ENCODE assay signal across 20 cellular contexts in the genomic region with DNA sequence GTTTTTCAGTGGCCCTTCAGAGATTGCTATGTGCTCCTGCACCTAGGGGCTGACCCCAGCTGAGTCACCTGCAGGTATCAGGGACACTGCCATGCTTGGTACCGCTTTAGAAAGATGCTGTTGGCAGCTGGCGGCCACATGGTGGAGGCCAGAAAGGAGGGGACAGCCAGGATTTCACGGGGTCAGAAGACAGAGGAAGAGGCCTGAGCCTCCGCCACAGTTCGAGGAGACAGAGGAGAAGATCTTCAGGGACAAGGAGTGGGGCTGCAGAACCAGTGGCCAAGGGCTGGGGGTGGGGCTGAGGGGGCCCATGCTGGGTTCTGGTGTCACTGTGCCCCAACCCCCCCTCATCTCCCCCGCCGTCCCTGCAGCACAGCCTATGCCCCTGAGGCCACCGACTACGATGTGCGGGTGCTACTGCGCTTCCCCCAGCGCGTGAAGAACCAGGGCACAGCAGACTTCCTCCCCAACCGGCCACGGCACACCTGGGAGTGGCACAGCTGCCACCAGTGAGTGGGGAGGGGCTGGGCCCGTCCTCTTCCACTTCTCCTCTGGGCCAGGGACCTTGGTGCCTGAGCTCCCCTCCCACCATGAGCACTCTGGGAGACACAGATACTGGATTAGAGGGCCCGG.
"Had no signal": no experiment of that assay in that cellular context is flagged by ENCODE, and none has a peak within 500 bp of the region (broad histone marks: within the 10 kb centered on the region; RNA-seq: fewer than 3 reads in every experiment).

No MANE protein-coding gene starts in this region.

- H3K27me3 Mint-ChIP-seq: activated CD8-positive, alpha-beta memory T cell treated with anti-CD3 and anti-CD28 coated beads, Interleukin-2, amount 10 ng/mL, durations not matched to agents 7 days and 5 days; activated naive CD4-positive, alpha-beta T cell treated with anti-CD3 and anti-CD28 coated beads, Interleukin-2, amount 50 U/mL, for 24 hours had no signal

- H3K4me3 Mint-ChIP-seq: activated CD8-positive, alpha-beta memory T cell treated with anti-CD3 and anti-CD28 coated beads, Interleukin-2, amount 10 ng/mL, durations not matched to agents 7 days and 5 days; activated naive CD4-positive, alpha-beta T cell treated with anti-CD3 and anti-CD28 coated beads, Interleukin-2, amount 50 U/mL, for 24 hours; naive thymus-derived CD8-positive, alpha-beta T cell; stimulated activated naive B cell treated with anti-CD40 and anti-IgM and Interleukin-4, amounts not matched to agents 10 μg/mL and 1 μg/mL and 100 μg/mL, for 72 hours; T-helper 2 cell treated with Interferon-gamma antibody and Interleukin-4, amounts not matched to agents 5 μg/mL and 100 μg/mL, for 36 hours had no signal

- H3K36me3 Mint-ChIP-seq: activated CD8-positive, alpha-beta memory T cell treated with anti-CD3 and anti-CD28 coated beads, Interleukin-2, amount 10 ng/mL, durations not matched to agents 7 days and 5 days; activated naive CD4-positive, alpha-beta T cell treated with anti-CD3 and anti-CD28 coated beads, Interleukin-2, amount 50 U/mL, for 24 hours; naive thymus-derived CD8-positive, alpha-beta T cell; stimulated activated naive B cell treated with anti-CD40 and anti-IgM and Interleukin-4, amounts not matched to agents 10 μg/mL and 1 μg/mL and 100 μg/mL, for 72 hours had no signal

- H3K9me3 ChIP-seq: heart left ventricle, mucosa of descending colon, SJCRH30, tibial nerve had no signal

- ATAC-seq: activated CD4-positive, CD25-positive, alpha-beta regulatory T cell treated with anti-CD3 and anti-CD28 coated beads, Interleukin-2, amount 50 U/mL, for 24 hours; activated CD8-positive, alpha-beta memory T cell treated with anti-CD3 and anti-CD28 coated beads, Interleukin-2, amount 10 ng/mL, durations not matched to agents 7 days and 5 days; heart left ventricle; mucosa of descending colon; naive thymus-derived CD8-positive, alpha-beta T cell; stimulated activated naive B cell treated with anti-CD40 and anti-IgM and Interleukin-4, amounts not matched to agents 10 μg/mL and 1 μg/mL and 100 μg/mL, for 72 hours had no signal

- H3K27me3 ChIP-seq: brain microvascular endothelial cell, heart left ventricle, SJCRH30, tibial nerve had no signal

- DNase-seq: activated CD4-positive, alpha-beta T cell treated with anti-CD3 and anti-CD28 coated beads, Interleukin-2, amount 50 U/mL, for 4 hours; activated CD8-positive, alpha-beta memory T cell treated with anti-CD3 and anti-CD28 coated beads, Interleukin-2, amount 10 ng/mL, durations not matched to agents 7 days and 5 days; activated effector memory CD4-positive, alpha-beta T cell treated with anti-CD3 and anti-CD28 coated beads, Interleukin-2, amount 50 U/mL, for 16 hours; activated T-cell treated with anti-CD3 and anti-CD28 coated beads, Interleukin-2, amount 50 U/mL, for 1 hour; amniotic stem cell; brain microvascular endothelial cell; effector memory CD4-positive, alpha-beta T cell; mammary epithelial cell; mucosa of descending colon; SJCRH30; stimulated activated CD4-positive, alpha-beta T cell treated with anti-CD3 and anti-CD28 coated beads, Interleukin-15, amount 100 ng/mL, for 24 hours; stimulated activated CD4-positive, alpha-beta T cell treated with anti-CD3 and anti-CD28 coated beads, Interleukin-4, amount 100 ng/mL, for 1 hour; stimulated activated naive B cell treated with anti-CD40 and anti-IgM and Interleukin-4, amounts not matched to agents 10 μg/mL and 1 μg/mL and 100 μg/mL, for 72 hours had no signal

- H3K36me3 ChIP-seq: SJCRH30 had no signal

- H3K27ac ChIP-seq: brain microvascular endothelial cell, epithelial cell of prostate, SJCRH30, tibial nerve had no signal

- H3K9me3 Mint-ChIP-seq: activated naive CD4-positive, alpha-beta T cell treated with anti-CD3 and anti-CD28 coated beads, Interleukin-2, amount 50 U/mL, for 24 hours; naive thymus-derived CD8-positive, alpha-beta T cell; stimulated activated naive B cell treated with anti-CD40 and anti-IgM and Interleukin-4, amounts not matched to agents 10 μg/mL and 1 μg/mL and 100 μg/mL, for 72 hours; T-helper 2 cell treated with Interferon-gamma antibody and Interleukin-4, amounts not matched to agents 5 μg/mL and 100 μg/mL, for 36 hours had no signal

- H3K27ac Mint-ChIP-seq: stimulated activated naive B cell treated with anti-CD40 and anti-IgM and Interleukin-4, amounts not matched to agents 10 μg/mL and 1 μg/mL and 100 μg/mL, for 72 hours; T-helper 2 cell treated with Interferon-gamma antibody and Interleukin-4, amounts not matched to agents 5 μg/mL and 100 μg/mL, for 36 hours had no signal

- H3K4me3 ChIP-seq: heart left ventricle, mucosa of descending colon, SJCRH30, tibial nerve had no signal
